In genomic region chr1:205262706-205263105, GRCh38 we compare ENCODE assay signal across 17 cellular contexts. TPM values are rescaled to one million over a fixed set of nuclear protein-coding genes. Genes with fewer than 3 reads are reported as not detected.
DNase-seq lines count a peak whose midpoint lies in the region; ATAC-seq and TF ChIP-seq lines count a peak whose summit lies in the region.
"Had no signal": no experiment of that assay in that cellular context is flagged by ENCODE, and none has a peak within 500 bp of the region (broad histone marks: within the 10 kb centered on the region; RNA-seq: fewer than 3 reads in every experiment).

No MANE protein-coding gene starts in this region.

- peak; percentile 38 for ATAC-seq in activated naive CD8-positive, alpha-beta T cell treated with anti-CD3 and anti-CD28 coated beads, Interleukin-2, amount 50 U/mL, for 24 hours
- no peak for ATAC-seq in omental fat pad (ENCODE audit: low FRiP score)
- ATAC-seq: left lobe of liver, T-cell had no signal

- no peaks in the 10 kb centered on the region for H3K36me3 Mint-ChIP-seq in activated naive CD8-positive, alpha-beta T cell treated with anti-CD3 and anti-CD28 coated beads, Interleukin-2, amount 50 U/mL, for 24 hours (ENCODE audit: low read depth)
- peaks cover 2% of the 10 kb centered on the region for H3K36me3 Mint-ChIP-seq in activated naive CD8-positive, alpha-beta T cell treated with anti-CD3 and anti-CD28 coated beads for 36 hours
- H3K36me3 Mint-ChIP-seq: CD4-positive, alpha-beta memory T cell; T-cell had no signal

- peak overlapping the region; percentile 14 for H3K9ac ChIP-seq in NT2/D1 (ENCODE audit: insufficient read length, low read depth)
- H3K9ac ChIP-seq in smooth muscle cell (ENCODE audit: low read depth): peak overlapping the region; percentile 91
- H3K9ac ChIP-seq: parathyroid adenoma had no signal

- no peaks in the 10 kb centered on the region for H3K79me2 ChIP-seq in smooth muscle cell (ENCODE audit: low read depth)
- H3K79me2 ChIP-seq: parathyroid adenoma had no signal

- WGBS in smooth muscle cell (ENCODE audit: low lambda C conversion rate): 34% methylated on average over 7 of the region's 7 CpGs

- no peak for DNase-seq in activated naive CD8-positive, alpha-beta T cell treated with anti-CD3 and anti-CD28 coated beads, Interleukin-2, amount 50 U/mL, for 24 hours
- no peak for DNase-seq in activated naive CD8-positive, alpha-beta T cell treated with anti-CD3 and anti-CD28 coated beads for 36 hours
- no peak for DNase-seq in NT2/D1 (ENCODE audit: low read depth, low spot score)
- DNase-seq in dermis blood vessel endothelial cell: peak; percentile 19
- no peak for DNase-seq in smooth muscle cell (lab: John Stamatoyannopoulos, UW; ENCODE audit: unreplicated experiment)
- no peak for DNase-seq in omental fat pad (ENCODE audit: low spot score)
- no peak for DNase-seq in globus pallidus (ENCODE audit: low spot score)
- DNase-seq in SKM-1 treated with dmso at 0.1 percent for 144 hours (lab: John Stamatoyannopoulos, UW; ENCODE audit: unreplicated experiment): no peak
- DNase-seq: amygdala; CD4-positive, alpha-beta memory T cell; DND-41; NCI-H82; Peyer's patch; stimulated activated CD4-positive, alpha-beta T cell treated with anti-CD3 and anti-CD28 coated beads, Interleukin-2, amount 100 ng/mL, for 48 hours; T-cell had no signal

- H3K9me3 ChIP-seq in NT2/D1 (ENCODE audit: insufficient read depth, low read length) (no peaks in the 10 kb centered on the region), smooth muscle cell (replicated peaks; ENCODE audit: low read depth) (no peaks in the 10 kb centered on the region)
- H3K9me3 ChIP-seq: Peyer's patch had no signal

- TF ChIP-seq CTCF in smooth muscle cell (IDR thresholded peaks at IDR 0.05; ENCODE audit: borderline replicate concordance, insufficient read depth, poor library complexity, severe bottlenecking): no peak
- TF ChIP-seq CTCF in omental fat pad (IDR thresholded peaks at IDR 0.05): no peak

- H3K27ac ChIP-seq in smooth muscle cell (ENCODE audit: low read depth): peak overlapping the region; percentile 96
- H3K27ac ChIP-seq: parathyroid adenoma, Peyer's patch had no signal

- H3F3A ChIP-seq in smooth muscle cell (ENCODE audit: low read depth): peaks cover 6% of the 10 kb centered on the region

- peak overlapping the region; percentile 37 for H3K27ac Mint-ChIP-seq in activated naive CD8-positive, alpha-beta T cell treated with anti-CD3 and anti-CD28 coated beads, Interleukin-2, amount 50 U/mL, for 24 hours
- no peak overlapping the region for H3K27ac Mint-ChIP-seq in activated naive CD8-positive, alpha-beta T cell treated with anti-CD3 and anti-CD28 coated beads for 36 hours
- H3K27ac Mint-ChIP-seq: T-cell had no signal

- H3K4me1 Mint-ChIP-seq in activated naive CD8-positive, alpha-beta T cell treated with anti-CD3 and anti-CD28 coated beads, Interleukin-2, amount 50 U/mL, for 24 hours: peaks cover 31% of the 10 kb centered on the region
- peaks cover 28% of the 10 kb centered on the region for H3K4me1 Mint-ChIP-seq in activated naive CD8-positive, alpha-beta T cell treated with anti-CD3 and anti-CD28 coated beads for 36 hours

- H3K36me3 ChIP-seq in NT2/D1 (ENCODE audit: insufficient read depth, insufficient read length, low read length) (no peaks in the 10 kb centered on the region), smooth muscle cell (ENCODE audit: low read depth) (no peaks in the 10 kb centered on the region)
- H3K36me3 ChIP-seq: Peyer's patch had no signal

- peak overlapping the region; percentile 69 for H3K4me2 ChIP-seq in smooth muscle cell

- peaks cover 5% of the 10 kb centered on the region for H3K27me3 Mint-ChIP-seq in activated naive CD8-positive, alpha-beta T cell treated with anti-CD3 and anti-CD28 coated beads, Interleukin-2, amount 50 U/mL, for 24 hours
- H3K27me3 Mint-ChIP-seq in activated naive CD8-positive, alpha-beta T cell treated with anti-CD3 and anti-CD28 coated beads for 36 hours: no peaks in the 10 kb centered on the region

- H3K4me3 ChIP-seq in NT2/D1 (ENCODE audit: insufficient read length, low read depth): no peak overlapping the region
- H3K4me3 ChIP-seq in smooth muscle cell: no peak overlapping the region
- H3K4me3 ChIP-seq: Peyer's patch had no signal

- no peak overlapping the region for H2AFZ ChIP-seq in smooth muscle cell (ENCODE audit: low read depth)
- H2AFZ ChIP-seq: parathyroid adenoma had no signal

- H3K27me3 ChIP-seq in NT2/D1 (ENCODE audit: insufficient read depth, insufficient read length) (no peaks in the 10 kb centered on the region), smooth muscle cell (ENCODE audit: low read depth) (no peaks in the 10 kb centered on the region)
- H3K27me3 ChIP-seq: Peyer's patch had no signal

- H3K4me1 ChIP-seq in NT2/D1 (ENCODE audit: insufficient read depth, insufficient read length) (peaks cover 40% of the 10 kb centered on the region), smooth muscle cell (ENCODE audit: low read depth) (peaks cover 30% of the 10 kb centered on the region)
- H3K4me1 ChIP-seq: parathyroid adenoma had no signal

- no peaks in the 10 kb centered on the region for H4K20me1 ChIP-seq in smooth muscle cell (ENCODE audit: low read depth)

- H3K9me3 Mint-ChIP-seq in activated naive CD8-positive, alpha-beta T cell treated with anti-CD3 and anti-CD28 coated beads, Interleukin-2, amount 50 U/mL, for 24 hours: no peaks in the 10 kb centered on the region
- H3K9me3 Mint-ChIP-seq in activated naive CD8-positive, alpha-beta T cell treated with anti-CD3 and anti-CD28 coated beads for 36 hours: no peaks in the 10 kb centered on the region
- H3K9me3 Mint-ChIP-seq: CD4-positive, alpha-beta memory T cell; T-cell had no signal

- no peak overlapping the region for H3K4me3 Mint-ChIP-seq in activated naive CD8-positive, alpha-beta T cell treated with anti-CD3 and anti-CD28 coated beads, Interleukin-2, amount 50 U/mL, for 24 hours
- H3K4me3 Mint-ChIP-seq in activated naive CD8-positive, alpha-beta T cell treated with anti-CD3 and anti-CD28 coated beads for 36 hours: no peak overlapping the region
- H3K4me3 Mint-ChIP-seq: CD4-positive, alpha-beta memory T cell; T-cell had no signal

RNA-seq across cellular contexts. Expression of gene TMCC2, which starts 35.0 kb away (rescaled TPM):
- total RNA-seq in activated naive CD8-positive, alpha-beta T cell treated with anti-CD3 and anti-CD28 coated beads for 36 hours: 10 to 100 TPM; 13.3 to 14.0 TPM
- total RNA-seq in dermis blood vessel endothelial cell (1.7 and 1.9 TPM in 2 replicates), smooth muscle cell (2.1 and 3.3 TPM in 2 replicates), omental fat pad (1 to 10 TPM in 3 of 4 donors, under 1 TPM in 1; 0.96 to 4.9 (median 2.2) TPM)
- polyA plus RNA-seq in smooth muscle cell: 2.4 and 5.6 TPM in 2 replicates

RNA-seq across cellular contexts. Expression of gene DSTYK, which starts 51.2 kb away (rescaled TPM):
- 10 to 100 TPM; 14.0 to 14.4 TPM for total RNA-seq in activated naive CD8-positive, alpha-beta T cell treated with anti-CD3 and anti-CD28 coated beads for 36 hours
- 14.9 and 15.1 TPM in 2 replicates for total RNA-seq in dermis blood vessel endothelial cell
- total RNA-seq in smooth muscle cell: 8.7 and 12.1 TPM in 2 replicates
- 6.9 TPM in 2 replicates for polyA plus RNA-seq in smooth muscle cell
- total RNA-seq in omental fat pad: 10 to 100 TPM in 3 of 4 donors, 1 to 10 TPM in 1; 7.6 to 13.0 (median 11.4) TPM

RNA-seq across cellular contexts. Expression of gene NUAK2, which starts 58.8 kb away (rescaled TPM):
- total RNA-seq in activated naive CD8-positive, alpha-beta T cell treated with anti-CD3 and anti-CD28 coated beads for 36 hours: 1 to 10 TPM; 1.7 to 2.0 TPM
- total RNA-seq in dermis blood vessel endothelial cell (4.6 and 5.0 TPM in 2 replicates), smooth muscle cell (6.6 and 11.3 TPM in 2 replicates), omental fat pad (1 to 10 TPM; 1.1 to 5.4 (median 3.2) TPM)
- polyA plus RNA-seq in smooth muscle cell: 15.8 and 16.8 TPM in 2 replicates
